ENCODE assay signal across 1 cellular context in genomic region chr1:116571215-116571919, GRCh38.
TF ChIP-seq lines count a peak whose summit lies in the region.

No MANE protein-coding gene starts in this region.

TF ChIP-seq in GM12878, 131 proteins besides CTCF, POLR2A, EP300 and RAD21 (continued from another document):
- TF ChIP-seq RELB (IDR thresholded peaks at IDR 0.05; ENCODE audit: low read depth): peak; percentile 52; the same call in 1 of the 2 replicates
- TF ChIP-seq EED (IDR thresholded peaks at IDR 0.05; ENCODE audit: low read depth): no peak
- TF ChIP-seq ZNF622 (IDR thresholded peaks at IDR 0.05): no peak
- TF ChIP-seq KDM1A (IDR thresholded peaks at IDR 0.05; ENCODE audit: borderline replicate concordance): no peak
- no peak for TF ChIP-seq NR2C1 (IDR thresholded peaks at IDR 0.05)
- peak; percentile 39 to 48; a peak in 2 of 4 replicates for TF ChIP-seq IKZF2 (IDR thresholded peaks at IDR 0.05)
- TF ChIP-seq MLLT1 (IDR thresholded peaks at IDR 0.05): 0 out of 2 replicates have a peak, but pooled peaks have one; percentile 70
- 0 out of 2 replicates have a peak, but pooled peaks have one; percentile 61 for TF ChIP-seq HDGF (IDR thresholded peaks at IDR 0.05)
- peak; percentile 43; the same call in 1 of the 2 replicates for TF ChIP-seq IKZF1 (conservative IDR thresholded peaks at IDR 0.05)
- TF ChIP-seq ZBTB40 (IDR thresholded peaks at IDR 0.05; ENCODE audit: borderline replicate concordance): peak; percentile 16; the same call in 1 of the 2 replicates
- TF ChIP-seq RELA (IDR thresholded peaks at IDR 0.05; ENCODE audit: borderline replicate concordance, partially characterized antibody): peak; percentile 38
TF ChIP-seq in GM12878: peak in this region for 8.
